Comparison of ENCODE assay signal across 19 cellular contexts in genomic region chr11:10785146-10785474, GRCh38.
"Had no signal": no experiment of that assay in that cellular context is flagged by ENCODE, and none has a peak within 500 bp of the region (broad histone marks: within the 10 kb centered on the region; RNA-seq: fewer than 3 reads in every experiment).

No MANE protein-coding gene starts in this region.

- H3K4me1 ChIP-seq: colonic mucosa, left lung, tibial artery had no signal

- H3K27me3 Mint-ChIP-seq: central memory CD8-positive, alpha-beta T cell had no signal

- H3K9me3 ChIP-seq: colonic mucosa, left lung, tibial artery had no signal

- H3K4me3 ChIP-seq: colonic mucosa, left lung, tibial artery had no signal

- H3K27ac Mint-ChIP-seq: activated T-cell treated with anti-CD3 and anti-CD28 coated beads, Interleukin-2, amount 50 U/mL, for 72 hours; naive thymus-derived CD4-positive, alpha-beta T cell had no signal

- DNase-seq: activated CD4-positive, alpha-beta T cell treated with anti-CD3 and anti-CD28 coated beads, Interleukin-2, amount 50 U/mL, for 4 hours; activated effector memory CD4-positive, alpha-beta T cell treated with anti-CD3 and anti-CD28 coated beads, Interleukin-2, amount 50 U/mL, for 16 hours; activated naive CD4-positive, alpha-beta T cell treated with anti-CD3 and anti-CD28 coated beads, Interleukin-2, amount 50 U/mL, for 16 hours; activated T-cell treated with anti-CD3 and anti-CD28 coated beads, Interleukin-2, amount 50 U/mL, for 72 hours; aorta; brain microvascular endothelial cell; colonic mucosa; erythroblast; foreskin melanocyte; glutamatergic neuron; hypothalamus; islet precursor cell; left lung; naive thymus-derived CD4-positive, alpha-beta T cell; posterior cingulate gyrus; stimulated activated CD8-positive, alpha-beta memory T cell treated with anti-CD3 and anti-CD28 coated beads, Interleukin-4, amount 100 ng/mL, for 48 hours; stimulated activated naive CD4-positive, alpha-beta T cell; tibial artery had no signal

- H3K4me1 Mint-ChIP-seq: central memory CD8-positive, alpha-beta T cell had no signal

- H3K4me3 Mint-ChIP-seq: activated T-cell treated with anti-CD3 and anti-CD28 coated beads, Interleukin-2, amount 50 U/mL, for 72 hours; central memory CD8-positive, alpha-beta T cell; naive thymus-derived CD4-positive, alpha-beta T cell had no signal

- ATAC-seq: activated T-cell treated with anti-CD3 and anti-CD28 coated beads, Interleukin-2, amount 50 U/mL, for 72 hours; left lung; naive thymus-derived CD4-positive, alpha-beta T cell had no signal

- H3K27ac ChIP-seq: brain microvascular endothelial cell, colonic mucosa, left lung, tibial artery had no signal

- H3K9me3 Mint-ChIP-seq: activated T-cell treated with anti-CD3 and anti-CD28 coated beads, Interleukin-2, amount 50 U/mL, for 72 hours; central memory CD8-positive, alpha-beta T cell; naive thymus-derived CD4-positive, alpha-beta T cell had no signal

- H3K27me3 ChIP-seq: brain microvascular endothelial cell, colonic mucosa, left lung, tibial artery had no signal

- H3K36me3 ChIP-seq: colonic mucosa had no signal
